In genomic region chr18:9092665-9093064, GRCh38 we compare ENCODE assay signal across 15 cellular contexts. TPM values are rescaled to one million over a fixed set of nuclear protein-coding genes. Genes with fewer than 3 reads are reported as not detected.
DNase-seq lines count a peak whose midpoint lies in the region; ATAC-seq and TF ChIP-seq lines count a peak whose summit lies in the region.
"Had no signal": no experiment of that assay in that cellular context is flagged by ENCODE, and none has a peak within 500 bp of the region (broad histone marks: within the 10 kb centered on the region; RNA-seq: fewer than 3 reads in every experiment).

No MANE protein-coding gene starts in this region.

- peaks cover 14% of the 10 kb centered on the region for H3K4me1 ChIP-seq in left ventricle myocardium inferior
- H3K4me1 ChIP-seq: BLaER1 had no signal

- ATAC-seq in Right ventricle myocardium superior (ENCODE audit: poor library complexity), result no peak
- ATAC-seq in activated B cell treated with CpG ODN at 0.5 μM for 24 hours (ENCODE audit: low read depth), result no peak
- ATAC-seq in stimulated activated naive CD8-positive, alpha-beta T cell treated with anti-CD3 and anti-CD28 coated beads, Interleukin-15, amount 100 ng/mL, for 72 hours, result no peak
- ATAC-seq: GM23338 had no signal

- intact Hi-C loops in left ventricle myocardium inferior (cut with micrococcal nuclease), result no loop called here
- intact Hi-C loops in Right ventricle myocardium superior (cut with DNase I), result no loop called here
- intact Hi-C loops in activated B cell treated with CpG ODN at 0.5 μM for 24 hours (cut with micrococcal nuclease), result no loop called here
- intact Hi-C loops in CD14-positive monocyte (cut with micrococcal nuclease), result no loop called here

- DNase-seq in left ventricle myocardium inferior, result no peak
- no peak for DNase-seq in Right ventricle myocardium superior
- DNase-seq in activated B cell treated with CpG ODN at 0.5 μM for 24 hours, result no peak
- DNase-seq in fibroblast of the aortic adventitia (ENCODE audit: low read depth), result peak; percentile 45
- DNase-seq in stimulated activated naive CD8-positive, alpha-beta T cell treated with anti-CD3 and anti-CD28 coated beads, Interleukin-15, amount 100 ng/mL, for 72 hours, result no peak
- no peak for DNase-seq in CD14-positive monocyte (ENCODE audit: low spot score)
- DNase-seq in RWPE1 (ENCODE audit: low spot score), result no peak
- DNase-seq in Kasumi-1 (lab: John Stamatoyannopoulos, UW), result no peak
- DNase-seq: activated CD4-positive, CD25-positive, alpha-beta regulatory T cell treated with anti-CD3 and anti-CD28 coated beads, Interleukin-2, amount 50 U/mL, for 72 hours; esophagus squamous epithelium; GDM1; NCI-H2081 treated with DMSO at 0.1 percent for 48 hours had no signal

- H3K9me3 Mint-ChIP-seq in activated B cell treated with CpG ODN at 0.5 μM for 24 hours, result no peaks in the 10 kb centered on the region
- no peaks in the 10 kb centered on the region for H3K9me3 Mint-ChIP-seq in stimulated activated naive CD8-positive, alpha-beta T cell treated with anti-CD3 and anti-CD28 coated beads, Interleukin-15, amount 100 ng/mL, for 72 hours
- H3K9me3 Mint-ChIP-seq in CD14-positive monocyte, result peaks cover 0 to 4% (median 0%) of the 10 kb centered on the region in 7 donors
- H3K9me3 Mint-ChIP-seq: GM23338 had no signal

- H3K27me3 Mint-ChIP-seq in activated B cell treated with CpG ODN at 0.5 μM for 24 hours, result no peaks in the 10 kb centered on the region
- H3K27me3 Mint-ChIP-seq in stimulated activated naive CD8-positive, alpha-beta T cell treated with anti-CD3 and anti-CD28 coated beads, Interleukin-15, amount 100 ng/mL, for 72 hours, result no peaks in the 10 kb centered on the region
- peaks cover 0 to 3% (median 2%) of the 10 kb centered on the region in 3 donors for H3K27me3 Mint-ChIP-seq in CD14-positive monocyte (ENCODE audit: low read depth in 3 of 3)

- no peaks in the 10 kb centered on the region for H3K27me3 ChIP-seq in left ventricle myocardium inferior (ENCODE audit: low read depth)
- H3K27me3 ChIP-seq: BLaER1, esophagus squamous epithelium had no signal

- H3K36me3 ChIP-seq in left ventricle myocardium inferior, result no peaks in the 10 kb centered on the region
- H3K36me3 ChIP-seq: BLaER1, esophagus squamous epithelium had no signal

- H3K4me3 ChIP-seq in left ventricle myocardium inferior (no peak overlapping the region), fibroblast of the aortic adventitia (ENCODE audit: low read depth, low read length) (no peak overlapping the region)
- H3K4me3 ChIP-seq: BLaER1, esophagus squamous epithelium, GM23338 had no signal

- no peaks in the 10 kb centered on the region for H3K9me3 ChIP-seq in left ventricle myocardium inferior (replicated peaks)
- H3K9me3 ChIP-seq: BLaER1, esophagus squamous epithelium had no signal

- H3K4me3 Mint-ChIP-seq in activated B cell treated with CpG ODN at 0.5 μM for 24 hours (no peak overlapping the region), CD14-positive monocyte (no peak overlapping the region)
- H3K4me3 Mint-ChIP-seq in stimulated activated naive CD8-positive, alpha-beta T cell treated with anti-CD3 and anti-CD28 coated beads, Interleukin-15, amount 100 ng/mL, for 72 hours, result no peak overlapping the region
- H3K4me3 Mint-ChIP-seq: GM23338 had no signal

- TF ChIP-seq CTCF in left ventricle myocardium inferior (IDR thresholded peaks at IDR 0.05; ENCODE audit: borderline replicate concordance) (no peak), activated B cell treated with CpG ODN at 0.5 μM for 24 hours (IDR thresholded peaks at IDR 0.05) (no peak), fibroblast of the aortic adventitia (IDR thresholded peaks at IDR 0.05; ENCODE audit: insufficient read depth, low read length) (no peak), CD14-positive monocyte (IDR thresholded peaks at IDR 0.05) (no peak), RWPE1 (conservative IDR thresholded peaks at IDR 0.05; ENCODE audit: low read depth) (no peak)

- CTCF ChIA-PET in activated B cell treated with CpG ODN at 0.5 μM for 24 hours (lab: Charles Lee) (no interaction called here), RWPE1 (lab: Yijun Ruan, JAX) (interaction anchor here (0.7 kb wide), 2 partner anchors 55 to 112 kb away, joined by 3 to 5 read pairs; no protein-coding TSS in a partner anchor)

- POLR2A ChIA-PET in activated B cell treated with CpG ODN at 0.5 μM for 24 hours (lab: Charles Lee), result interaction anchor here (2.5 kb wide), 1 partner anchor 9 kb away, joined by 6 read pairs; no protein-coding TSS in a partner anchor
- POLR2A ChIA-PET in RWPE1 (lab: Yijun Ruan, JAX; ENCODE audit: low non-redundant PET), result no interaction called here

- H3K36me3 Mint-ChIP-seq in activated B cell treated with CpG ODN at 0.5 μM for 24 hours (ENCODE audit: low read depth), result no peaks in the 10 kb centered on the region
- no peaks in the 10 kb centered on the region for H3K36me3 Mint-ChIP-seq in CD14-positive monocyte

- peak overlapping the region; percentile 23 for H3K27ac ChIP-seq in left ventricle myocardium inferior (replicated peaks)
- H3K27ac ChIP-seq in RWPE1, result no peak overlapping the region
- H3K27ac ChIP-seq: BLaER1, esophagus squamous epithelium, KMS-11 had no signal

- peak overlapping the region; percentile 12 for H3K27ac Mint-ChIP-seq in activated B cell treated with CpG ODN at 0.5 μM for 24 hours
- peak overlapping the region; percentile 78 to 80 for H3K27ac Mint-ChIP-seq in stimulated activated naive CD8-positive, alpha-beta T cell treated with anti-CD3 and anti-CD28 coated beads, Interleukin-15, amount 100 ng/mL, for 72 hours
- peak overlapping the region in 2 of 7 donors; percentile 35 to 58 for H3K27ac Mint-ChIP-seq in CD14-positive monocyte
- H3K27ac Mint-ChIP-seq: GM23338 had no signal

- H3K4me1 Mint-ChIP-seq in activated B cell treated with CpG ODN at 0.5 μM for 24 hours (peaks cover 21% of the 10 kb centered on the region), CD14-positive monocyte (peaks cover 46% of the 10 kb centered on the region)
- H3K4me1 Mint-ChIP-seq in stimulated activated naive CD8-positive, alpha-beta T cell treated with anti-CD3 and anti-CD28 coated beads, Interleukin-15, amount 100 ng/mL, for 72 hours, result peaks cover 95% of the 10 kb centered on the region

RNA-seq across cellular contexts. Expression of gene NDUFV2, which starts 9.8 kb away (rescaled TPM):
- total RNA-seq in left ventricle myocardium inferior (455 TPM), Right ventricle myocardium superior (521 TPM), activated B cell treated with CpG ODN at 0.5 μM for 24 hours (168 and 169 TPM in 2 replicates), fibroblast of the aortic adventitia (ENCODE audit: low replicate concordance) (135 and 137 TPM in 2 replicates)
- 100 to 1,000 TPM; 162 to 184 TPM for polyA plus RNA-seq in CD14-positive monocyte

RNA-seq across cellular contexts. Expression of gene ANKRD12, which starts 43.9 kb away (rescaled TPM):
- total RNA-seq in left ventricle myocardium inferior (49.3 TPM), Right ventricle myocardium superior (39.9 TPM), activated B cell treated with CpG ODN at 0.5 μM for 24 hours (121 and 125 TPM in 2 replicates), fibroblast of the aortic adventitia (ENCODE audit: low replicate concordance) (35.3 and 66.2 TPM in 2 replicates)
- polyA plus RNA-seq in CD14-positive monocyte, result 10 to 100 TPM; 15.4 to 15.5 TPM
